Comparison of ENCODE assay signal across 8 cellular contexts in the genomic region with DNA sequence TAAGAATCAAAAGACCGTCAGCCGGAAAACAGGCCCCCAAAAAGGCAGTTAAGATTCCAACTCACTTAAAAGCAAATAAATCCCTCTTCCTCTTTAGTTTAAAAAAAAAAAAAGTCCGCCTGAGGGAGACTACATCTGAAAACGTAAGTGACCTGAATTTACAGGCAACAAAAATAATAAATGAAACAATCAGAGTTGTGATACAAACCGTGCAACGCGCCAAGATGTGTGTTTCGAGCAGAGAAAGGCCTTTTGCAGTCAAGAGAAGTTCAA. TPM values are rescaled to one million over a fixed set of nuclear protein-coding genes. Genes with fewer than 3 reads are reported as not detected.
DNase-seq lines count a peak whose midpoint lies in the region; ATAC-seq and TF ChIP-seq lines count a peak whose summit lies in the region.

No MANE protein-coding gene starts in this region.

- peaks cover 2% of the 10 kb centered on the region for H3K36me3 Mint-ChIP-seq in activated T-cell treated with anti-CD3 and anti-CD28 coated beads, Interleukin-2, amount 50 U/mL, for 4 hours (ENCODE audit: insufficient read depth)

- WGBS in right lobe of liver (ENCODE audit: insufficient coverage, low coverage, low lambda C conversion rate, missing lambda C conversion rate): 0% methylated on average over 8 of the region's 8 CpGs
- 0 to 1% methylated on average over 8 of the region's 8 CpGs for WGBS in transverse colon (ENCODE audit: low coverage in 1 of 2), 2 donors

- TF ChIP-seq CTCF in ascending aorta (IDR thresholded peaks at IDR 0.05) (no peak), right lobe of liver (IDR thresholded peaks at IDR 0.05) (no peak), transverse colon (IDR thresholded peaks at IDR 0.05) (no peak)

- H3K27me3 ChIP-seq in ascending aorta (no peaks in the 10 kb centered on the region), right lobe of liver (no peaks in the 10 kb centered on the region), transverse colon (no peaks in the 10 kb centered on the region)

- H3K9me3 Mint-ChIP-seq in activated T-cell treated with anti-CD3 and anti-CD28 coated beads, Interleukin-2, amount 50 U/mL, for 4 hours: no peaks in the 10 kb centered on the region

- H3K27ac ChIP-seq in ascending aorta (peak overlapping the region; percentile 99 to 100), right lobe of liver (peak overlapping the region; percentile 95 to 99 (median 99)), transverse colon (peak overlapping the region; percentile 100)

- H3K4me1 ChIP-seq in ascending aorta: peaks cover 13 to 47% of the 10 kb centered on the region in 2 donors
- H3K4me1 ChIP-seq in right lobe of liver: peaks cover 0 to 56% (median 0%) of the 10 kb centered on the region in 4 donors
- H3K4me1 ChIP-seq in transverse colon: peaks cover 31 to 64% (median 48%) of the 10 kb centered on the region in 4 donors

- no peak for DNase-seq in activated T-cell treated with anti-CD3 and anti-CD28 coated beads, Interleukin-2, amount 50 U/mL, for 4 hours
- no peak for DNase-seq in activated T-cell treated with anti-CD3 and anti-CD28 coated beads, Interleukin-2, amount 50 U/mL, for 1 hour
- DNase-seq in ascending aorta (ENCODE audit: low spot score in 2 of 2) (no peak), right lobe of liver (no peak), transverse colon (no peak), NCI-H526 treated with DMSO at 0.1 percent for 48 hours (lab: John Stamatoyannopoulos, UW) (no peak), DMS153 (lab: John Stamatoyannopoulos, UW) (no peak)

- H3K36me3 ChIP-seq in ascending aorta (no peaks in the 10 kb centered on the region), right lobe of liver (no peaks in the 10 kb centered on the region), transverse colon (no peaks in the 10 kb centered on the region)

- H3K27me3 Mint-ChIP-seq in activated T-cell treated with anti-CD3 and anti-CD28 coated beads, Interleukin-2, amount 50 U/mL, for 4 hours (ENCODE audit: low read depth): no peaks in the 10 kb centered on the region

- TF ChIP-seq POLR2A in right lobe of liver (IDR thresholded peaks at IDR 0.05) (no peak), transverse colon (IDR thresholded peaks at IDR 0.05) (no peak)

- intact Hi-C loops in ascending aorta (cut with DNase I) (loop anchor here (2.0 kb wide), 1 partner anchor 147 kb away; no protein-coding TSS in a partner anchor), right lobe of liver (cut with DNase I) (loop anchor here (5.0 to 10.0 kb wide), 2 partner anchors 83 to 145 kb away; no protein-coding TSS in a partner anchor), transverse colon (cut with DNase I; ENCODE audit: low total_unique reads) (loop anchor here (5.0 kb wide), 1 partner anchor 145 kb away; no protein-coding TSS in a partner anchor)

- no peak for ATAC-seq in activated T-cell treated with anti-CD3 and anti-CD28 coated beads, Interleukin-2, amount 50 U/mL, for 4 hours
- ATAC-seq in right lobe of liver (no peak), GM21447 (IDR thresholded peaks at IDR 0.05; ENCODE audit: unreplicated experiment) (no peak)

- H3K9me3 ChIP-seq in ascending aorta (no peaks in the 10 kb centered on the region), right lobe of liver (no peaks in the 10 kb centered on the region), transverse colon (no peaks in the 10 kb centered on the region)

- peaks cover 66% of the 10 kb centered on the region for H3K4me1 Mint-ChIP-seq in activated T-cell treated with anti-CD3 and anti-CD28 coated beads, Interleukin-2, amount 50 U/mL, for 4 hours (ENCODE audit: low read depth)

- in situ Hi-C loops in transverse colon (cut with MboI; ENCODE audit: low pct_ligation_motif_present in 1 of 4, low pct_unique_long_range_greater_than_20kb in 1 of 4, low sequenced_read_pairs in 3 of 4): no loop called here

- H3K4me3 ChIP-seq in ascending aorta (peak overlapping the region; percentile 99 to 100), right lobe of liver (peak overlapping the region; percentile 81 to 90 (median 83)), transverse colon (peak overlapping the region; percentile 94 to 100 (median 98))

- no peak for TF ChIP-seq EP300 in transverse colon (IDR thresholded peaks at IDR 0.05; ENCODE audit: low read depth)

- peak overlapping the region; percentile 95 for H3K4me3 Mint-ChIP-seq in activated T-cell treated with anti-CD3 and anti-CD28 coated beads, Interleukin-2, amount 50 U/mL, for 4 hours

RNA-seq across cellular contexts. Expression of a gene that starts 1.1 kb away (rescaled TPM):
- total RNA-seq in activated T-cell treated with anti-CD3 and anti-CD28 coated beads, Interleukin-2, amount 50 U/mL, for 4 hours: 10 to 100 TPM; 44.1 to 58.1 (median 47.7) TPM
- 53.5 TPM for total RNA-seq in ascending aorta
- total RNA-seq in right lobe of liver: 10 to 100 TPM; 23.1 to 29.5 (median 25.9) TPM
- 100 to 1,000 TPM in 3 of 4 donors, 10 to 100 TPM in 1; 80.3 to 201 (median 146) TPM for total RNA-seq in transverse colon
